1 cellular context compared by ENCODE assay signal in genomic region chr7:147570390-147570789, GRCh38.
TF ChIP-seq lines count a peak whose summit lies in the region.

No MANE protein-coding gene starts in this region.

TF ChIP-seq in SK-N-SH, 30 proteins besides CTCF, POLR2A, EP300 and RAD21 (continued from another document):
- TF ChIP-seq, protein P1, sequence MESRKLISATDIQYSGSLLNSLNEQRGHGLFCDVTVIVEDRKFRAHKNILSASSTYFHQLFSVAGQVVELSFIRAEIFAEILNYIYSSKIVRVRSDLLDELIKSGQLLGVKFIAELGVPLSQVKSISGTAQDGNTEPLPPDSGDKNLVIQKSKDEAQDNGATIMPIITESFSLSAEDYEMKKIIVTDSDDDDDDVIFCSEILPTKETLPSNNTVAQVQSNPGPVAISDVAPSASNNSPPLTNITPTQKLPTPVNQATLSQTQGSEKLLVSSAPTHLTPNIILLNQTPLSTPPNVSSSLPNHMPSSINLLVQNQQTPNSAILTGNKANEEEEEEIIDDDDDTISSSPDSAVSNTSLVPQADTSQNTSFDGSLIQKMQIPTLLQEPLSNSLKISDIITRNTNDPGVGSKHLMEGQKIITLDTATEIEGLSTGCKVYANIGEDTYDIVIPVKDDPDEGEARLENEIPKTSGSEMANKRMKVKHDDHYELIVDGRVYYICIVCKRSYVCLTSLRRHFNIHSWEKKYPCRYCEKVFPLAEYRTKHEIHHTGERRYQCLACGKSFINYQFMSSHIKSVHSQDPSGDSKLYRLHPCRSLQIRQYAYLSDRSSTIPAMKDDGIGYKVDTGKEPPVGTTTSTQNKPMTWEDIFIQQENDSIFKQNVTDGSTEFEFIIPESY (IDR thresholded peaks at IDR 0.05; ENCODE audit: borderline replicate concordance, low read depth): no peak
- TF ChIP-seq TEAD4 (IDR thresholded peaks at IDR 0.05; ENCODE audit: borderline replicate concordance, insufficient read depth) (peak; percentile 19; the same call in 1 of the 2 replicates), REST (IDR thresholded peaks at IDR 0.05; ENCODE audit: low read depth, low read length) (no peak), RCOR1 (IDR thresholded peaks at IDR 0.05; ENCODE audit: low read length) (no peak), YY1 (IDR thresholded peaks at IDR 0.05; ENCODE audit: low read depth) (no peak), FOXJ3 (CRISPR knock-in tag; IDR thresholded peaks at IDR 0.05) (no peak), FOXM1 (IDR thresholded peaks at IDR 0.05; ENCODE audit: low read depth) (no peak)
- TF ChIP-seq, protein P2, sequence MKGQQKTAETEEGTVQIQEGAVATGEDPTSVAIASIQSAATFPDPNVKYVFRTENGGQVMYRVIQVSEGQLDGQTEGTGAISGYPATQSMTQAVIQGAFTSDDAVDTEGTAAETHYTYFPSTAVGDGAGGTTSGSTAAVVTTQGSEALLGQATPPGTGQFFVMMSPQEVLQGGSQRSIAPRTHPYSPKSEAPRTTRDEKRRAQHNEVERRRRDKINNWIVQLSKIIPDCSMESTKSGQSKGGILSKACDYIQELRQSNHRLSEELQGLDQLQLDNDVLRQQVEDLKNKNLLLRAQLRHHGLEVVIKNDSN (IDR thresholded peaks at IDR 0.05; ENCODE audit: borderline replicate concordance, low read depth): no peak
